Comparison of ENCODE assay signal across 22 cellular contexts in genomic region chr5:76283670-76284069, GRCh38.
"Had no signal": no experiment of that assay in that cellular context is flagged by ENCODE, and none has a peak within 500 bp of the region (broad histone marks: within the 10 kb centered on the region; RNA-seq: fewer than 3 reads in every experiment).

No MANE protein-coding gene starts in this region.

- H3K36me3 ChIP-seq: esophagus muscularis mucosa, heart right ventricle, neutrophil, tibial nerve, WERI-Rb-1 had no signal

- H3K4me1 ChIP-seq: esophagus muscularis mucosa, heart right ventricle, tibial nerve had no signal

- H3K27me3 Mint-ChIP-seq: activated CD8-positive, alpha-beta memory T cell treated with anti-CD3 and anti-CD28 coated beads, Interleukin-2, amount 10 ng/mL, durations not matched to agents 7 days and 5 days; activated T-helper 17 cell treated with anti-CD3 and anti-CD28 coated beads, Interleukin-2, amount 50 U/mL, for 72 hours; brain; central memory CD8-positive, alpha-beta T cell; natural killer cell treated with Interleukin-12 subunit alpha and Interleukin-12 subunit beta and Interleukin-15 and Interleukin-18, amount 100 ng/mL, for 72 hours had no signal

- H3K27me3 ChIP-seq: esophagus muscularis mucosa, heart right ventricle, neutrophil, tibial nerve had no signal

- H3K36me3 Mint-ChIP-seq: activated CD8-positive, alpha-beta memory T cell treated with anti-CD3 and anti-CD28 coated beads, Interleukin-2, amount 10 ng/mL, durations not matched to agents 7 days and 5 days; brain; natural killer cell treated with Interleukin-12 subunit alpha and Interleukin-12 subunit beta and Interleukin-15 and Interleukin-18, amount 100 ng/mL, for 72 hours had no signal

- H3K4me1 Mint-ChIP-seq: activated T-helper 17 cell treated with anti-CD3 and anti-CD28 coated beads, Interleukin-2, amount 50 U/mL, for 72 hours; brain; central memory CD8-positive, alpha-beta T cell had no signal

- H3K27ac Mint-ChIP-seq: activated CD8-positive, alpha-beta memory T cell treated with anti-CD3 and anti-CD28 coated beads, Interleukin-2, amount 10 ng/mL, durations not matched to agents 7 days and 5 days; brain; natural killer cell treated with Interleukin-12 subunit alpha and Interleukin-12 subunit beta and Interleukin-15 and Interleukin-18, amount 100 ng/mL, for 72 hours had no signal

- ATAC-seq: activated CD8-positive, alpha-beta memory T cell treated with anti-CD3 and anti-CD28 coated beads, Interleukin-2, amount 10 ng/mL, durations not matched to agents 7 days and 5 days; activated T-helper 17 cell treated with anti-CD3 and anti-CD28 coated beads, Interleukin-2, amount 50 U/mL, for 72 hours; heart right ventricle; natural killer cell treated with Interleukin-12 subunit alpha and Interleukin-12 subunit beta and Interleukin-15 and Interleukin-18, amount 100 ng/mL, for 72 hours; stimulated activated naive CD8-positive, alpha-beta T cell treated with anti-CD3 and anti-CD28 coated beads, Interleukin-15, Interleukin-2, amounts not matched to agents 100 U/mL and 50 U/mL, for 24 hours had no signal

- H3K4me3 Mint-ChIP-seq: activated CD8-positive, alpha-beta memory T cell treated with anti-CD3 and anti-CD28 coated beads, Interleukin-2, amount 10 ng/mL, durations not matched to agents 7 days and 5 days; activated T-helper 17 cell treated with anti-CD3 and anti-CD28 coated beads, Interleukin-2, amount 50 U/mL, for 72 hours; brain; central memory CD8-positive, alpha-beta T cell; natural killer cell treated with Interleukin-12 subunit alpha and Interleukin-12 subunit beta and Interleukin-15 and Interleukin-18, amount 100 ng/mL, for 72 hours had no signal

- H2AFZ ChIP-seq: parathyroid adenoma had no signal

- H3K9me3 Mint-ChIP-seq: activated T-helper 17 cell treated with anti-CD3 and anti-CD28 coated beads, Interleukin-2, amount 50 U/mL, for 72 hours; brain; central memory CD8-positive, alpha-beta T cell; natural killer cell treated with Interleukin-12 subunit alpha and Interleukin-12 subunit beta and Interleukin-15 and Interleukin-18, amount 100 ng/mL, for 72 hours had no signal

- H3K9me3 ChIP-seq: esophagus muscularis mucosa, heart right ventricle, neutrophil, tibial nerve had no signal

- DNase-seq: activated CD4-positive, alpha-beta T cell treated with anti-CD3 and anti-CD28 coated beads for 1 hour; activated CD4-positive, alpha-beta T cell treated with anti-CD3 and anti-CD28 coated beads, Interleukin-2, amount 50 U/mL, for 48 hours; activated CD8-positive, alpha-beta memory T cell treated with anti-CD3 and anti-CD28 coated beads, Interleukin-2, amount 10 ng/mL, durations not matched to agents 7 days and 5 days; activated naive CD4-positive, alpha-beta T cell; anterior cingulate cortex; heart right ventricle; stimulated activated CD4-positive, alpha-beta T cell treated with anti-CD3 and anti-CD28 coated beads, Interleukin-2, amount 100 ng/mL, for 24 hours; stimulated activated naive CD8-positive, alpha-beta T cell treated with anti-CD3 and anti-CD28 coated beads, Interleukin-15, Interleukin-2, amounts not matched to agents 100 U/mL and 50 U/mL, for 24 hours; SW 1271; T-helper 2 cell; WERI-Rb-1 had no signal

- FAIRE-seq: endometrium, urothelium cell line had no signal

- H3K4me3 ChIP-seq: coronary artery, esophagus muscularis mucosa, heart right ventricle, tibial nerve had no signal

- H3K27ac ChIP-seq: coronary artery, esophagus muscularis mucosa, heart right ventricle, neutrophil, parathyroid adenoma, tibial nerve, WERI-Rb-1 had no signal

- H3K79me2 ChIP-seq: parathyroid adenoma had no signal

- H3K9ac ChIP-seq: parathyroid adenoma had no signal
